Comparison of ENCODE assay signal across 10 cellular contexts in the genomic region with DNA sequence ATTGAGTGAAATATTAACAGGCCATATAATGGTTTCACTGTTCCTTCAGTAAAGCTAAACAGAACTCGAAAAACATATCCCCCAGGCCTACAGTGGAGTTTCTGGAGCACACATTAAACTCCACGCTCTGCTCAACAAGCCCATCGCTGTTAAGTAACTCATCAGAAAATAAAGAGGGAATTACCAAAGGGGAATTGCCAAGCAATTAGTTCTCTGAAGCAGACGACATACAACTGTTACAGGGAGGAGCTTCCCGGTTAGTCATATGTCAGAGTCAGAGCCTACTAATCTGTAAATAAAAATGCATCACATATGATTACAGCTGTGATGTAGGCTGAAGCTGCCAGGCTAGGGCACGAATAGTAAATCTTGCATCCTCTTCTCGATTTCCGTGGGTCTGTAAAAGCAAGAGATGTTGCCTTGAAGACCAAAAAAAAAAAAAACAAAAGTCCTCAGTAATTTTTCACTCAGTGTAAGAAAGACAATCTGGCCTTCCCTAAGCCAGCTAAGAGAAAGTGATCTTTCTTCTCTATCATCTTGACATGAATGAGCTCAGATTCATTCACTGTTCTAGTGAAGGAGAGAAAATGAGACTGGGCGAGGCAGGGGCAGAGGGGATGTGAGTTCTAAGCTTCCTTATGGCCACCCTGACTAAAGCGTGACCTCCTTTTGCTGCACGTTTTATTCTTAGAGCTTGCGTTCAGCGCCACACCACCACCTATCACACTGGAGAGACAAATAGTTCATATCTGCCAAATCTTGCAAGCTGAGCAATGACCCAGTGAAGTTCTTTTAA. TPM values are rescaled to one million over a fixed set of nuclear protein-coding genes. Genes with fewer than 3 reads are reported as not detected.
DNase-seq lines count a peak whose midpoint lies in the region; ATAC-seq and TF ChIP-seq lines count a peak whose summit lies in the region.
"Had no signal": no experiment of that assay in that cellular context is flagged by ENCODE, and none has a peak within 500 bp of the region (broad histone marks: within the 10 kb centered on the region; RNA-seq: fewer than 3 reads in every experiment).

No MANE protein-coding gene starts in this region.

- peaks cover 14 to 37% (median 30%) of the 10 kb centered on the region in 3 donors for H3K4me1 ChIP-seq in skeletal muscle tissue (ENCODE audit: control insufficient read depth in 3 of 3, insufficient read depth in 3 of 3, low read length in 3 of 3)

- no peaks in the 10 kb centered on the region for H3K27me3 ChIP-seq in skeletal muscle tissue (ENCODE audit: control insufficient read depth in 3 of 3, insufficient read depth in 3 of 3, low read length in 3 of 3)

- H3K27ac ChIP-seq in skeletal muscle tissue (ENCODE audit: low read depth, low read length) = peak overlapping the region; percentile 51

- no peaks in the 10 kb centered on the region for H3K9me3 ChIP-seq in skeletal muscle tissue (ENCODE audit: control insufficient read depth in 3 of 3, low read length in 3 of 3)

- no peaks in the 10 kb centered on the region for H3K9me3 Mint-ChIP-seq in HFFc6

- TF ChIP-seq CTCF in HFFc6 (IDR thresholded peaks at IDR 0.05) (no peak), astrocyte of the spinal cord (IDR thresholded peaks at IDR 0.05; ENCODE audit: low read depth, low read length) (no peak)

- H3K36me3 Mint-ChIP-seq in HFFc6 (ENCODE audit: low read depth) = peaks cover 61% of the 10 kb centered on the region

- H3K4me1 Mint-ChIP-seq in HFFc6 (ENCODE audit: low read depth) = peaks cover 100% of the 10 kb centered on the region

- H3K36me3 ChIP-seq in skeletal muscle tissue (ENCODE audit: control insufficient read depth in 3 of 3, insufficient read depth in 3 of 3, low read length in 3 of 3) = peaks cover 0 to 5% (median 2%) of the 10 kb centered on the region in 3 donors

- intact Hi-C loops in left cardiac atrium (cut with DNase I) = no loop called here

- ATAC-seq in left cardiac atrium (peak; percentile 39 to 75), HG02938 (IDR thresholded peaks at IDR 0.05; ENCODE audit: unreplicated experiment) (no peak), HG03039 (IDR thresholded peaks at IDR 0.05; ENCODE audit: unreplicated experiment) (no peak), GM18520 (IDR thresholded peaks at IDR 0.05; ENCODE audit: unreplicated experiment) (no peak)

- H3K27me3 Mint-ChIP-seq in HFFc6 (ENCODE audit: insufficient read depth) = no peaks in the 10 kb centered on the region; the same call in 1 of the 2 replicates

- H3K27ac Mint-ChIP-seq in HFFc6 = peak overlapping the region; percentile 83

- peak overlapping the region in 1 of 3 donors; percentile 10 for H3K9ac ChIP-seq in skeletal muscle tissue (ENCODE audit: low read depth in 1 of 3, low read length in 3 of 3)

- in situ Hi-C loops in astrocyte of the spinal cord (cut with HindIII; ENCODE audit: low sequenced_read_pairs) = no loop called here
- in situ Hi-C loops in KBM-7 (cut with MboI; ENCODE audit: low pct_unique_long_range_greater_than_20kb, low sequenced_read_pairs) = no loop called here

- H3K4me3 ChIP-seq in astrocyte of the spinal cord (ENCODE audit: low read depth, low read length) (no peak overlapping the region), skeletal muscle tissue (ENCODE audit: low read length in 3 of 3) (no peak overlapping the region)

- H3K4me3 Mint-ChIP-seq in HFFc6 = peak overlapping the region; percentile 64

- DNase-seq in HFFc6 (peak; percentile 68), astrocyte of the spinal cord (ENCODE audit: low read depth, low spot score) (peak; percentile 61), left cardiac atrium (no peak), KBM-7 (no peak)
- DNase-seq: activated CD4-positive, alpha-beta T cell treated with anti-CD3 and anti-CD28 coated beads, Interleukin-2, amount 50 U/mL, for 48 hours; NCI-H2029 had no signal

RNA-seq across cellular contexts. Expression of a gene that starts 13.8 kb away (rescaled TPM):
- 10 to 100 TPM; 28.2 to 41.5 (median 30.5) TPM for total RNA-seq in HFFc6 (2021; fragmentation: NEBNext Ultra II Directional; extraction: Animal tissue kit (Norgen Biotek cat#: 25700))
- total RNA-seq in left cardiac atrium = 10 to 100 TPM; 34.6 to 36.7 TPM
- total RNA-seq in skeletal muscle tissue = 30.8 TPM

Comparison
In these comparisons a context has a peak if more than half of its experiments do, and no peak if none do; other contexts are left out.
1. DNase-seq: peak in HFFc6 (single experiment) and astrocyte of the spinal cord (single experiment); none in left cardiac atrium (single experiment) and KBM-7 (single experiment).
2. ATAC-seq: peak in left cardiac atrium (2 of 2); none in HG02938 (single experiment), HG03039 (single experiment) and GM18520 (single experiment).